ENCODE assay signal across 26 cellular contexts in the genomic region with DNA sequence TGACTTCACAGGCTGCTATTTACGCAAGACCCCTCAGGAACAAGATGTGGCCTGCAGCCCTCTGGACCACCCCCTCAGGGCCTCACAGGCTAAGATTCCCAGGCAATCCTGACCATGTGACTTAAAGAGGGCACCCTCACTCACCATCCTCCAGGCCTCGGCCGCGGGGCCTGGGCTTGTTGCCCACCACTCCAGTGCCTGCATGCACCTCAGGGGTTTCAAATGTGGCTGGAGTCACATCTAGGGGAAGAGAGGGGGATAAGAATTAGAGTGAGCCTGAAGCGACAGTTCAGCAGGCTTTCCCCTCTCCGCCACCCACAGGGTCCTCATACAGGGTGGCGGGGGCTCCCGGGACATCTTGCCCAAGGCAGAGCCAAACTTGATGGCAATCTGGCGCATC. TPM values are rescaled to one million over a fixed set of nuclear protein-coding genes. Genes with fewer than 3 reads are reported as not detected.
DNase-seq lines count a peak whose midpoint lies in the region; ATAC-seq and TF ChIP-seq lines count a peak whose summit lies in the region.
"Had no signal": no experiment of that assay in that cellular context is flagged by ENCODE, and none has a peak within 500 bp of the region (broad histone marks: within the 10 kb centered on the region; RNA-seq: fewer than 3 reads in every experiment).

No MANE protein-coding gene starts in this region.

- peaks cover 3% of the 10 kb centered on the region; the same call in 1 of the 2 replicates for H3K27me3 ChIP-seq in H9 (ENCODE audit: insufficient read depth, low read length)
- H3K27me3 ChIP-seq: thyroid gland had no signal

- H2AK5ac ChIP-seq in H9 (ENCODE audit: insufficient read length, low read length): no peak overlapping the region

- H3K79me1 ChIP-seq in H9 (ENCODE audit: insufficient read depth, low read depth, low read length, poor library complexity, severe bottlenecking): no peaks in the 10 kb centered on the region

- H3K27me3 Mint-ChIP-seq in activated T-cell treated with anti-CD3 and anti-CD28 coated beads, Interleukin-2, amount 50 U/mL, for 4 hours (ENCODE audit: low read depth): peaks cover 2% of the 10 kb centered on the region
- peaks cover 15% of the 10 kb centered on the region for H3K27me3 Mint-ChIP-seq in H9 (ENCODE audit: low read depth)
- H3K27me3 Mint-ChIP-seq in central memory CD8-positive, alpha-beta T cell: no peaks in the 10 kb centered on the region
- peaks cover 19% of the 10 kb centered on the region for H3K27me3 Mint-ChIP-seq in neural crest cell (ENCODE audit: low read depth)

- H3K4me1 ChIP-seq in H9 (ENCODE audit: insufficient read depth, low read length): no peaks in the 10 kb centered on the region

- H3K4me2 ChIP-seq in H9 (ENCODE audit: insufficient read depth, insufficient read length, low read length): no peak overlapping the region

- H2BK15ac ChIP-seq in H9 (ENCODE audit: low read depth, low read length): no peak overlapping the region

- H2AFZ ChIP-seq in H9 (ENCODE audit: low read length): no peak overlapping the region

- no peak overlapping the region for H3K9ac ChIP-seq in H9 (ENCODE audit: extremely low read depth, insufficient read length, low read length)
- H3K9ac ChIP-seq: KMS-11 had no signal

- H3T11ph ChIP-seq in H9 (ENCODE audit: low read length): no peak overlapping the region

- no peak overlapping the region for H2BK5ac ChIP-seq in H9 (ENCODE audit: insufficient read length, low read length)

- H3K9me3 ChIP-seq in H9 (ENCODE audit: control insufficient read depth, low read depth, low read length): no peaks in the 10 kb centered on the region
- H3K9me3 ChIP-seq: prostate gland, thyroid gland had no signal

- no peak overlapping the region for H4K91ac ChIP-seq in H9 (ENCODE audit: insufficient read length, low read depth, low read length)

- no CpG with 5 or more reads among the region's 9 CpGs for WGBS in H9 (ENCODE audit: extremely low coverage, insufficient read length, low lambda C conversion rate)

- H4K8ac ChIP-seq in H9 (replicated peaks; ENCODE audit: insufficient read length, low read depth, low read length): no peak overlapping the region

- no peak overlapping the region for H2BK20ac ChIP-seq in H9 (ENCODE audit: low read depth, low read length, poor library complexity, severe bottlenecking)

- no peak overlapping the region for H3K14ac ChIP-seq in H9 (ENCODE audit: insufficient read depth, low read length)

- H3K9me3 Mint-ChIP-seq in activated T-cell treated with anti-CD3 and anti-CD28 coated beads, Interleukin-2, amount 50 U/mL, for 4 hours: no peaks in the 10 kb centered on the region
- H3K9me3 Mint-ChIP-seq in H9 (no peaks in the 10 kb centered on the region; a peak in 1 of 5 replicates), neural crest cell (peaks cover 3% of the 10 kb centered on the region)
- H3K9me3 Mint-ChIP-seq in central memory CD8-positive, alpha-beta T cell: no peaks in the 10 kb centered on the region
- H3K9me3 Mint-ChIP-seq: stimulated activated naive B cell treated with anti-CD40 and anti-IgM and Interleukin-4, amounts not matched to agents 10 μg/mL and 1 μg/mL and 100 μg/mL, for 72 hours had no signal

- no peak overlapping the region for H3K27ac Mint-ChIP-seq in H9
- H3K27ac Mint-ChIP-seq in central memory CD8-positive, alpha-beta T cell (ENCODE audit: low read depth): no peak overlapping the region
- H3K27ac Mint-ChIP-seq in neural crest cell (ENCODE audit: unreplicated experiment): no peak overlapping the region

- no peak overlapping the region for H2BK12ac ChIP-seq in H9 (ENCODE audit: insufficient read length, low read depth, low read length)

- no peak overlapping the region for H3K23ac ChIP-seq in H9 (ENCODE audit: insufficient read length, low read depth, low read length)

- peaks cover 3% of the 10 kb centered on the region; the same call in 1 of the 2 replicates for H3K79me2 ChIP-seq in H9 (ENCODE audit: insufficient read depth, low read length)

- no peak overlapping the region for H4K5ac ChIP-seq in H9 (ENCODE audit: insufficient read length, low read depth, low read length)

- H4K20me1 ChIP-seq in H9 (ENCODE audit: control insufficient read depth, insufficient read depth, insufficient read length): no peaks in the 10 kb centered on the region

- DNase-seq in activated T-cell treated with anti-CD3 and anti-CD28 coated beads, Interleukin-2, amount 50 U/mL, for 4 hours: no peak
- no peak for DNase-seq in activated T-cell treated with anti-CD3 and anti-CD28 coated beads, Interleukin-2, amount 50 U/mL, for 48 hours
- DNase-seq in H9 (no peak), neural crest cell (ENCODE audit: low read depth, low spot score) (no peak), NCI-H1417 treated with DMSO at 0.1 percent for 48 hours (lab: John Stamatoyannopoulos, UW) (no peak), DMS114 treated with DMSO at 0.1 percent for 48 hours (lab: John Stamatoyannopoulos, UW; ENCODE audit: unreplicated experiment) (no peak)
- no peak for DNase-seq in central memory CD8-positive, alpha-beta T cell (ENCODE audit: low spot score in 2 of 2)
- DNase-seq: activated effector memory CD4-positive, alpha-beta T cell treated with anti-CD3 and anti-CD28 coated beads, Interleukin-2, amount 50 U/mL, for 16 hours; anterior cingulate cortex; DMS 273 treated with DMSO at 0.1 percent for 48 hours; erythroblast; kidney glomerular epithelial cell; NCI-H2029; NCI-H345; SHP77; stimulated activated naive B cell treated with anti-CD40 and anti-IgM and Interleukin-4, amounts not matched to agents 10 μg/mL and 1 μg/mL and 100 μg/mL, for 72 hours; T-helper 1 cell; thyroid gland had no signal

- peak overlapping the region; percentile 61 for H3K4me3 Mint-ChIP-seq in activated T-cell treated with anti-CD3 and anti-CD28 coated beads, Interleukin-2, amount 50 U/mL, for 4 hours
- H3K4me3 Mint-ChIP-seq in H9: peak overlapping the region; percentile 44 to 99; a peak in 3 of 5 replicates
- H3K4me3 Mint-ChIP-seq in central memory CD8-positive, alpha-beta T cell: peak overlapping the region; percentile 99
- peak overlapping the region; percentile 76 for H3K4me3 Mint-ChIP-seq in neural crest cell
- H3K4me3 Mint-ChIP-seq: stimulated activated naive B cell treated with anti-CD40 and anti-IgM and Interleukin-4, amounts not matched to agents 10 μg/mL and 1 μg/mL and 100 μg/mL, for 72 hours had no signal

- TF ChIP-seq CTCF in H9 (conservative IDR thresholded peaks at IDR 0.05) (no peak), neural crest cell (conservative IDR thresholded peaks at IDR 0.05) (no peak)

- H3K4me1 Mint-ChIP-seq in activated T-cell treated with anti-CD3 and anti-CD28 coated beads, Interleukin-2, amount 50 U/mL, for 4 hours (ENCODE audit: low read depth): peaks cover 19% of the 10 kb centered on the region
- H3K4me1 Mint-ChIP-seq in H9 (peaks cover 13 to 21% of the 10 kb centered on the region in 2 experiments), neural crest cell (peaks cover 12% of the 10 kb centered on the region)
- H3K4me1 Mint-ChIP-seq in central memory CD8-positive, alpha-beta T cell: peaks cover 18% of the 10 kb centered on the region

- H2BK120ac ChIP-seq in H9 (ENCODE audit: low read depth, low read length, poor library complexity, severe bottlenecking): no peak overlapping the region

- H3K36me3 Mint-ChIP-seq in activated T-cell treated with anti-CD3 and anti-CD28 coated beads, Interleukin-2, amount 50 U/mL, for 4 hours (ENCODE audit: insufficient read depth): peaks cover 20% of the 10 kb centered on the region
- H3K36me3 Mint-ChIP-seq in H9 (ENCODE audit: insufficient read depth in 1 of 3, low read depth in 3 of 3) (peaks cover 12 to 48% (median 40%) of the 10 kb centered on the region in 3 experiments; a peak in 6 of 7 replicates), neural crest cell (ENCODE audit: low read depth) (no peaks in the 10 kb centered on the region)
- peaks cover 32% of the 10 kb centered on the region for H3K36me3 Mint-ChIP-seq in central memory CD8-positive, alpha-beta T cell (ENCODE audit: insufficient read depth)

- H3K18ac ChIP-seq in H9 (ENCODE audit: insufficient read length, low read depth, low read length): no peak overlapping the region

- H3K56ac ChIP-seq in H9 (ENCODE audit: insufficient read length, low read depth, low read length): no peak overlapping the region

- no peak overlapping the region for H3K4ac ChIP-seq in H9 (ENCODE audit: low read depth, low read length)

- peaks cover 6% of the 10 kb centered on the region for H3K23me2 ChIP-seq in H9 (ENCODE audit: insufficient read length, low read depth, low read length, poor library complexity, severe bottlenecking)

- no peak for ATAC-seq in activated T-cell treated with anti-CD3 and anti-CD28 coated beads, Interleukin-2, amount 50 U/mL, for 4 hours
- no peak for ATAC-seq in central memory CD8-positive, alpha-beta T cell (replicated peaks; ENCODE audit: extremely low read depth, poor library complexity, severe bottlenecking)
- ATAC-seq in GM19023 (IDR thresholded peaks at IDR 0.05; ENCODE audit: unreplicated experiment): no peak
- ATAC-seq: stimulated activated naive B cell treated with anti-CD40 and anti-IgM and Interleukin-4, amounts not matched to agents 10 μg/mL and 1 μg/mL and 100 μg/mL, for 72 hours had no signal

- no peak overlapping the region for H3K27ac ChIP-seq in H9 (ENCODE audit: insufficient read length, low read depth, low read length)
- H3K27ac ChIP-seq: C4-2B, KMS-11, prostate gland, thyroid gland had no signal

RNA-seq across cellular contexts. Expression of a gene that starts 2.1 kb away (rescaled TPM):
- total RNA-seq in activated T-cell treated with anti-CD3 and anti-CD28 coated beads, Interleukin-2, amount 50 U/mL, for 4 hours: 10 to 100 TPM; 21.8 to 22.5 (median 22.0) TPM
- total RNA-seq in H9 (2021): 18.7 and 19.4 TPM in 2 replicates
- total RNA-seq in neural crest cell: 22.7 and 23.5 TPM in 2 replicates

RNA-seq across cellular contexts. Expression of a gene that starts 7.7 kb away (rescaled TPM):
- not detected for total RNA-seq in activated T-cell treated with anti-CD3 and anti-CD28 coated beads, Interleukin-2, amount 50 U/mL, for 4 hours
- 0.22 TPM in 2 replicates for total RNA-seq in H9 (2021)
- not detected in 2 replicates for total RNA-seq in neural crest cell
- total RNA-seq: A673, frontal cortex, lung microvascular endothelial cell, myocyte, thyroid gland had no signal

RNA-seq across cellular contexts. Expression of a gene that starts 11.3 kb away (rescaled TPM):
- total RNA-seq in activated T-cell treated with anti-CD3 and anti-CD28 coated beads, Interleukin-2, amount 50 U/mL, for 4 hours: not detected
- total RNA-seq in H9 (2021): not detected in 2 replicates
- not detected in 2 replicates for total RNA-seq in neural crest cell
- total RNA-seq: A673, frontal cortex, lung microvascular endothelial cell, myocyte had no signal

RNA-seq across cellular contexts. Expression of a gene that starts 20.2 kb away (rescaled TPM):
- 10 to 100 TPM; 25.8 to 27.7 (median 27.0) TPM for total RNA-seq in activated T-cell treated with anti-CD3 and anti-CD28 coated beads, Interleukin-2, amount 50 U/mL, for 4 hours
- total RNA-seq in H9 (2021): 47.2 and 50.7 TPM in 2 replicates
- total RNA-seq in neural crest cell: 83.6 and 91.6 TPM in 2 replicates

RNA-seq across cellular contexts. Expression of a gene that starts 36.1 kb away (rescaled TPM):
- 10 to 100 TPM; 31.7 to 36.6 (median 34.1) TPM for total RNA-seq in activated T-cell treated with anti-CD3 and anti-CD28 coated beads, Interleukin-2, amount 50 U/mL, for 4 hours
- total RNA-seq in H9 (2021) (151 and 156 TPM in 2 replicates), neural crest cell (172 and 173 TPM in 2 replicates)
